Comparison of ENCODE assay signal across 12 cellular contexts in the genomic region with DNA sequence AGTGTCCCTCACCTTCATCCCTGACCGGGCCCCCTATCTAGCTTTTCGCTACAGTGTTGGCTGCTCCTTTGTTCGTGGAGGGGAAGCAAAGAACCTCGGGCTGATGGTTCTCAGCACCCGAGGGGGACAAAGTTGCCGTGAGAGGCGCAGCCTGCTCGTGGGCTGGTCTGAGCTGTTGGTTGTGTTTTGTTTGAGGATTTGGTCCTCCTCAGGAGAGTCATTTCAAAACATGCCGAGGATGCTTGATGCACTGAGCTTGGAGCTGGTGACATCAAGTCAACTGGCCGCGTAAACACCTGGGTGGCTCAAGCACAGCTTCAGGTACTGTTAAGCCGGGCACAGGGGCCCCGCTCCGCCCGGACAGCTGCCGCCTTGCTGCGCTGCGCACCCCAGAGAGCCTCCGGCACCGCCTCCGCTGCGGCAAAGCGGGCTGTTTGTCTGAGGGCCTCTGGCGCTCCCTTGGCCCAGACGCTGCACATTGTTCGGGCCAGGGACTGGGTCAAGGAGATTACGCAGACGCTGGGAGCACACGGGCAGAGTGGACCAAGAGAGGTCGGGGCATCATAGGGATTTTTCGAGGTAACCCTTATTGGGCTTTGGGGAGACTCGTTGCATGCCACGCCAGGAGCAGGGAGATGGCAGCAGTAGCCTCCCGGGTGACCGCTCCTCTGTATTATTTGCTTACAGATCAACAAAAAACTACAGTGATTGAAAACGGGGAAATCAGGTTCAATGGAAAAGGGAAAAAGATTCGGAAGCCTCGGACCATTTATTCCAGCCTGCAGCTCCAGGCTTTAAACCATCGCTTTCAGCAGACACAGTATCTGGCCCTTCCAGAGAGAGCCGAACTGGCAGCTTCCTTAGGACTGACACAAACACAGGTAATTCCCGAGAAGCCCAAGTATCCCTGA. TPM values are rescaled to one million over a fixed set of nuclear protein-coding genes. Genes with fewer than 3 reads are reported as not detected.
A peak's percentile ranks its signal among the peaks of the same experiment; 100 is the strongest.
DNase-seq lines count a peak whose midpoint lies in the region; ATAC-seq and TF ChIP-seq lines count a peak whose summit lies in the region.
"Had no signal": no experiment of that assay in that cellular context is flagged by ENCODE, and none has a peak within 500 bp of the region (broad histone marks: within the 10 kb centered on the region; RNA-seq: fewer than 3 reads in every experiment).

No MANE protein-coding gene starts in this region.

- peak overlapping the region; percentile 57 for H3K4me3 ChIP-seq in A673 (ENCODE audit: low read depth, low read length, poor library complexity, severe bottlenecking)
- H3K4me3 ChIP-seq in upper lobe of right lung = no peak overlapping the region

- H3K9me3 Mint-ChIP-seq in activated naive CD8-positive, alpha-beta T cell treated with anti-CD3 and anti-CD28 coated beads for 36 hours = peaks cover 6% of the 10 kb centered on the region
- H3K9me3 Mint-ChIP-seq in naive B cell = peaks cover 0 to 37% (median 9%) of the 10 kb centered on the region in 7 donors

- ATAC-seq in naive B cell (ENCODE audit: low read depth in 2 of 2) = no peak
- no peak for ATAC-seq in upper lobe of right lung
- no peak for ATAC-seq in HG02970 (IDR thresholded peaks at IDR 0.05; ENCODE audit: low FRiP score, unreplicated experiment)

- H3K27ac Mint-ChIP-seq in activated naive CD8-positive, alpha-beta T cell treated with anti-CD3 and anti-CD28 coated beads for 36 hours = no peak overlapping the region
- peak overlapping the region in 1 of 6 donors; percentile 11 for H3K27ac Mint-ChIP-seq in naive B cell

- H3K36me3 ChIP-seq in A673 (ENCODE audit: insufficient read depth, low read length, poor library complexity, severe bottlenecking) = peaks cover 14% of the 10 kb centered on the region
- H3K36me3 ChIP-seq in upper lobe of right lung = no peaks in the 10 kb centered on the region

- peaks cover 16% of the 10 kb centered on the region for H3K4me1 Mint-ChIP-seq in activated naive CD8-positive, alpha-beta T cell treated with anti-CD3 and anti-CD28 coated beads for 36 hours
- peaks cover 8 to 27% (median 16%) of the 10 kb centered on the region in 3 donors for H3K4me1 Mint-ChIP-seq in naive B cell

- DNase-seq in A673 (ENCODE audit: low spot score) = no peak
- peak; percentile 60 for DNase-seq in ELF-1 (ENCODE audit: low read depth, low spot score)
- no peak for DNase-seq in activated naive CD8-positive, alpha-beta T cell treated with anti-CD3 and anti-CD28 coated beads for 36 hours
- no peak for DNase-seq in naive B cell
- DNase-seq in NCI-H524 treated with DMSO at 0.1 percent for 48 hours (lab: John Stamatoyannopoulos, UW) = no peak
- DNase-seq in upper lobe of right lung = no peak
- DNase-seq in iPS-NIHi11 (ENCODE audit: low spot score) = no peak
- DNase-seq: DMS 273 treated with DMSO at 0.1 percent for 48 hours, HCEC 1CT, NCI-H187 had no signal

- CTCF ChIA-PET in A673 (lab: Charles Lee) = no interaction called here

- peaks cover 97% of the 10 kb centered on the region for H3K27me3 Mint-ChIP-seq in activated naive CD8-positive, alpha-beta T cell treated with anti-CD3 and anti-CD28 coated beads for 36 hours
- peaks cover 73 to 84% (median 83%) of the 10 kb centered on the region in 3 donors for H3K27me3 Mint-ChIP-seq in naive B cell

- peak overlapping the region; percentile 81 for H3K27ac ChIP-seq in A673 (ENCODE audit: low read depth, low read length, poor library complexity, severe bottlenecking)
- H3K27ac ChIP-seq in upper lobe of right lung = no peak overlapping the region

- H3K4me1 ChIP-seq in A673 (ENCODE audit: insufficient read depth, low read length, poor library complexity, severe bottlenecking) (peaks cover 33% of the 10 kb centered on the region), upper lobe of right lung (peaks cover 12% of the 10 kb centered on the region)

- H3K9me3 ChIP-seq in A673 (ENCODE audit: low read depth, low read length, poor library complexity, severe bottlenecking) (no peaks in the 10 kb centered on the region), upper lobe of right lung (no peaks in the 10 kb centered on the region)

- no peaks in the 10 kb centered on the region for H3K36me3 Mint-ChIP-seq in activated naive CD8-positive, alpha-beta T cell treated with anti-CD3 and anti-CD28 coated beads for 36 hours
- peaks cover 0 to 6% of the 10 kb centered on the region in 2 donors for H3K36me3 Mint-ChIP-seq in naive B cell

- TF ChIP-seq CTCF in A673 (conservative IDR thresholded peaks at IDR 0.05; ENCODE audit: low read depth, low read length) = no peak
- TF ChIP-seq CTCF in upper lobe of right lung (IDR thresholded peaks at IDR 0.05) = no peak

- POLR2A ChIA-PET in A673 (lab: Charles Lee; ENCODE audit: low non-redundant PET) = interaction anchor here (0.6 kb wide), 1 partner anchor 1377 kb away, joined by 8 read pairs; no protein-coding TSS in a partner anchor

- H3K4me3 Mint-ChIP-seq in activated naive CD8-positive, alpha-beta T cell treated with anti-CD3 and anti-CD28 coated beads for 36 hours = peak overlapping the region; percentile 65
- peak overlapping the region in 7 of 8 donors; percentile 21 to 89 (median 77) for H3K4me3 Mint-ChIP-seq in naive B cell

- intact Hi-C loops in A673 (cut with micrococcal nuclease; ENCODE audit: unreplicated experiment) = loop anchor here (5.0 to 10.0 kb wide), 2 partner anchors 62 to 190 kb away; no protein-coding TSS in a partner anchor
- intact Hi-C loops in upper lobe of right lung (cut with DNase I) = no loop called here

- no TSS peak for BruUV-seq in A673 (replicated peaks; lab: Mats Ljungman, UMichigan)

- H3K27me3 ChIP-seq in A673 (replicated peaks; ENCODE audit: insufficient read depth, low read depth, low read length, poor library complexity) (peaks cover 19% of the 10 kb centered on the region), upper lobe of right lung (peaks cover 99% of the 10 kb centered on the region)

RNA-seq across cellular contexts. Expression of a gene that starts 1.9 kb away (rescaled TPM):
- 17.9 and 19.3 TPM in 2 replicates for total RNA-seq in A673 (2021)
- not detected for total RNA-seq in activated naive CD8-positive, alpha-beta T cell treated with anti-CD3 and anti-CD28 coated beads for 36 hours
- polyA plus RNA-seq in naive B cell (ENCODE audit: low read depth in 6 of 6) = not detected
- not detected for total RNA-seq in upper lobe of right lung
- total RNA-seq: kidney epithelial cell had no signal

RNA-seq across cellular contexts. Expression of a gene that starts 17.4 kb away (rescaled TPM):
- total RNA-seq in A673 (2021) (69.6 and 82.1 TPM in 2 replicates), upper lobe of right lung (not detected)
- total RNA-seq in activated naive CD8-positive, alpha-beta T cell treated with anti-CD3 and anti-CD28 coated beads for 36 hours = not detected
- not detected for polyA plus RNA-seq in naive B cell (ENCODE audit: low read depth in 6 of 6)
- total RNA-seq: kidney epithelial cell had no signal

Comparison
In these comparisons a context has a peak if more than half of its experiments do, and no peak if none do; other contexts are left out.
1. RNA of a gene that starts 1.9 kb away (total RNA-seq): 17.9 to 19.3 TPM in A673; not detected in upper lobe of right lung (single experiment) and not detected in activated naive CD8-positive, alpha-beta T cell treated with anti-CD3 and anti-CD28 coated beads for 36 hours; every median in the first group is over 10 times any median in the second.
2. RNA of a gene that starts 17.4 kb away (total RNA-seq): 69.6 to 82.1 TPM in A673; not detected in activated naive CD8-positive, alpha-beta T cell treated with anti-CD3 and anti-CD28 coated beads for 36 hours and not detected in upper lobe of right lung (single experiment); every median in the first group is over 10 times any median in the second.